Comparison of ENCODE assay signal across 9 cellular contexts in genomic region chr2:102020596-102021170, GRCh38. TPM values are rescaled to one million over a fixed set of nuclear protein-coding genes. Genes with fewer than 3 reads are reported as not detected.
A peak's percentile ranks its signal among the peaks of the same experiment; 100 is the strongest.
DNase-seq lines count a peak whose midpoint lies in the region; ATAC-seq and TF ChIP-seq lines count a peak whose summit lies in the region.
"Had no signal": no experiment of that assay in that cellular context is flagged by ENCODE, and none has a peak within 500 bp of the region (broad histone marks: within the 10 kb centered on the region; RNA-seq: fewer than 3 reads in every experiment).

No MANE protein-coding gene starts in this region.

- H3K27ac Mint-ChIP-seq in CD14-positive monocyte: peak overlapping the region in 5 of 7 donors; percentile 43 to 81 (median 56)
- H3K27ac Mint-ChIP-seq in activated T-helper 17 cell treated with anti-CD3 and anti-CD28 coated beads, Interleukin-2, amount 50 U/mL, for 72 hours: peak overlapping the region; percentile 66

- H3K36me3 Mint-ChIP-seq in CD14-positive monocyte: peaks cover 2 to 19% of the 10 kb centered on the region in 2 donors
- peaks cover 81% of the 10 kb centered on the region for H3K36me3 Mint-ChIP-seq in activated T-helper 17 cell treated with anti-CD3 and anti-CD28 coated beads, Interleukin-2, amount 50 U/mL, for 72 hours (ENCODE audit: low read depth)

- TF ChIP-seq POLR2A in stomach (IDR thresholded peaks at IDR 0.05): no peak

- H3K36me3 ChIP-seq in neutrophil (peaks cover 100% of the 10 kb centered on the region), stomach (no peaks in the 10 kb centered on the region)

- H3K4me3 Mint-ChIP-seq in CD14-positive monocyte: no peak overlapping the region
- H3K4me3 Mint-ChIP-seq in activated T-helper 17 cell treated with anti-CD3 and anti-CD28 coated beads, Interleukin-2, amount 50 U/mL, for 72 hours: peak overlapping the region; percentile 51

- intact Hi-C loops in CD14-positive monocyte (cut with micrococcal nuclease) (loop anchor here (2.0 to 5.0 kb wide), 5 partner anchors 62 to 422 kb away; no protein-coding TSS in a partner anchor), stomach (cut with DNase I; ENCODE audit: low total_unique reads) (loop anchor here (5.0 to 10.0 kb wide), 2 partner anchors 144 to 217 kb away; no protein-coding TSS in a partner anchor)

- peaks cover 20% of the 10 kb centered on the region for H3K4me1 Mint-ChIP-seq in CD14-positive monocyte
- peaks cover 16% of the 10 kb centered on the region for H3K4me1 Mint-ChIP-seq in activated T-helper 17 cell treated with anti-CD3 and anti-CD28 coated beads, Interleukin-2, amount 50 U/mL, for 72 hours

- H3K9me3 Mint-ChIP-seq in CD14-positive monocyte: peaks cover 0 to 7% (median 0%) of the 10 kb centered on the region in 7 donors
- H3K9me3 Mint-ChIP-seq in activated T-helper 17 cell treated with anti-CD3 and anti-CD28 coated beads, Interleukin-2, amount 50 U/mL, for 72 hours: no peaks in the 10 kb centered on the region

- peak; percentile 98 for TF ChIP-seq CTCF in CD14-positive monocyte (IDR thresholded peaks at IDR 0.05)
- TF ChIP-seq CTCF in neutrophil (IDR thresholded peaks at IDR 0.05): peak; percentile 93
- peak in 5 of 7 experiments; percentile 97 to 98 (median 98) for TF ChIP-seq CTCF in stomach (IDR thresholded peaks at IDR 0.05)

- H3K27me3 ChIP-seq in neutrophil (no peaks in the 10 kb centered on the region), stomach (no peaks in the 10 kb centered on the region)

- no peak overlapping the region for H3K4me3 ChIP-seq in neutrophil (ENCODE audit: low read depth in 1 of 2, low read length in 1 of 2)
- H3K4me3 ChIP-seq in stomach: no peak overlapping the region

- WGBS in stomach, 5 donors: 6 to 17% (median 14%) methylated on average over 16 to 18 of the region's 18 CpGs

- H3K9me3 ChIP-seq in neutrophil (no peaks in the 10 kb centered on the region), stomach (no peaks in the 10 kb centered on the region)

- peak overlapping the region; percentile 43 for H3K27ac ChIP-seq in neutrophil
- peak overlapping the region in 3 of 5 donors; percentile 6 to 67 (median 62) for H3K27ac ChIP-seq in stomach

- no peak for TF ChIP-seq EP300 in stomach (IDR thresholded peaks at IDR 0.05)

- peak; percentile 45 for ATAC-seq in GM19324 (IDR thresholded peaks at IDR 0.05; ENCODE audit: low FRiP score, unreplicated experiment)
- peak; percentile 76 for ATAC-seq in activated T-helper 17 cell treated with anti-CD3 and anti-CD28 coated beads, Interleukin-2, amount 50 U/mL, for 72 hours (replicated peaks)

- DNase-seq in CD14-positive monocyte (ENCODE audit: low spot score): peak; percentile 87
- peak; percentile 80 for DNase-seq in HT1080 (ENCODE audit: low read depth)
- peak; percentile 69 for DNase-seq in RPMI8226
- peak; percentile 83 for DNase-seq in fibroblast of the conjunctiva (ENCODE audit: low read depth)
- peak; percentile 91 for DNase-seq in stomach

- H3K4me1 ChIP-seq in neutrophil (ENCODE audit: control insufficient read depth in 1 of 2, insufficient read depth in 1 of 2, low read depth in 1 of 2, low read length in 1 of 2) (peaks cover 8 to 11% of the 10 kb centered on the region in 2 experiments), stomach (peaks cover 0 to 29% (median 6%) of the 10 kb centered on the region in 4 donors)

- peaks cover 0 to 6% (median 3%) of the 10 kb centered on the region in 3 donors for H3K27me3 Mint-ChIP-seq in CD14-positive monocyte (ENCODE audit: low read depth in 3 of 3)
- no peaks in the 10 kb centered on the region for H3K27me3 Mint-ChIP-seq in activated T-helper 17 cell treated with anti-CD3 and anti-CD28 coated beads, Interleukin-2, amount 50 U/mL, for 72 hours

RNA-seq across cellular contexts. Expression of gene IL1R2, which starts 28.9 kb away (rescaled TPM):
- polyA plus RNA-seq in CD14-positive monocyte: 10 to 100 TPM in 1 of 2 donors, 1 to 10 TPM in 1; 6.2 to 12.0 TPM
- 0.57 and 0.59 TPM in 2 replicates for total RNA-seq in HT1080 (2014; rRNA removed; shearing (Covaris generic))
- polyA plus RNA-seq in HT1080 (2015; cell fraction: cytosol; rRNA removed): 0.58 and 2.5 TPM in 2 replicates
- polyA plus RNA-seq in HT1080 (2015; cell fraction: nucleus; rRNA removed): 0.25 and 0.64 TPM in 2 replicates
- total RNA-seq in activated T-helper 17 cell treated with anti-CD3 and anti-CD28 coated beads, Interleukin-2, amount 50 U/mL, for 72 hours: 10 to 100 TPM; 55.8 to 97.6 TPM
- 10 to 100 TPM in 4 of 5 donors, 1 to 10 TPM in 1; 2.3 to 99.6 (median 30.7) TPM for total RNA-seq in stomach
- polyA plus RNA-seq in stomach: 100 to 1,000 TPM in 1 of 3 donors, 10 to 100 TPM in 2; 11.9 to 111 (median 18.9) TPM
- total RNA-seq: T-helper 2 cell treated with Interferon-gamma antibody and Interleukin-4, amounts not matched to agents 100 ng/mL and 5 ng/mL, for 36 hours had no signal
